8 cellular contexts compared by ENCODE assay signal in the genomic region with DNA sequence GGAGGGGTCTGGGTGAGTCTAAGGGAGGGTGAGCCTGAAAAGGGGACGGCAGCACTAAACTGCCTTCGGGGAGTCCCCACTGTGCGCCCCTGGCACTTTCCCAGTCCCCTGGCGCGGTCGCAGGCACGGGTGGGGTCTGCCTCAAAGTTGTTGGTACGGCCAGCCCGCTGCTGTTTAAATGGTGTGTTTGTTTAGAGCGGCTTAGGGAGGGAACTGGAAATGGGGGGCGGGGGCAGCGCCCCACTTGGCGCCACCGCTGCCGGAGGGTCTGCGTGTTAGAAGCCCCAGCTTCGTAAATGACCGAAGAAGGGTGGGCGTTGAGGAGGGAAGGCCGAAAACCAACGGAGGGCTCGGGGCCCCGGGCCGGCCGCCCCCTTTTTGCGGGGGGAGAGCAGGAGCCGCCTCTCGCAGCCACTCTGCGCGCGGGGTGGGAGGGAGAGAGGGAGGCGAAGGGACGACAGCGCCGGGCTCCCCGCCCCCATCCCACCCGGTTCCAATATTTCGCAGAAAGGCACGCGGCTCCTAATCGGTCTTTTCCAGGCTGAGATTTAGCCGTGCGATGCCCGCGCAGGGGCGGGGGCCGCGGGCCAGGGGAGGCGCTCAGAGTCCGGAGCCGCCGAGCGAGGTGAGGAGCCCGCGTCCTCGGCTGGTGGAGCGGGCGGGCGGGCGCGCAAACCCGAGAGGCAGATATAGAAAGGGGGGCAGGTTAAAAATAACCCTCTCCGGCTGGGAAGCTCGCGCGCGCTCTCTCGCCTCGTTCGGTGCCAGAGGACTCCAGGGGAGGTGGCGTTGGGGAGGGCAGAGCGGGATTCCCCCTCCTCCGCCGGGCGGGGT. TPM values are rescaled to one million over a fixed set of nuclear protein-coding genes. Genes with fewer than 3 reads are reported as not detected.
DNase-seq lines count a peak whose midpoint lies in the region; ATAC-seq and TF ChIP-seq lines count a peak whose summit lies in the region.

No MANE protein-coding gene starts in this region.

- peak overlapping the region; percentile 12 for H3K4me3 ChIP-seq in HEK293 (ENCODE audit: low read depth, low read length)
- peak overlapping the region; percentile 26 for H3K4me3 ChIP-seq in SJSA1
- peak overlapping the region; percentile 27 to 37 (median 28) for H3K4me3 ChIP-seq in mammary epithelial cell (replicated peaks in 1 of 3; ENCODE audit: insufficient read depth in 1 of 3, low read depth in 2 of 3, low read length in 3 of 3)
- H3K4me3 ChIP-seq in iPS-18a (ENCODE audit: low read length) = peak overlapping the region; percentile 68
- H3K4me3 ChIP-seq in sigmoid colon = peak overlapping the region; percentile 41 to 56 (median 55)

- H2AFZ ChIP-seq in mammary epithelial cell (ENCODE audit: low read depth, low read length) = no peak overlapping the region

- peaks cover 9% of the 10 kb centered on the region for H4K20me1 ChIP-seq in mammary epithelial cell (ENCODE audit: insufficient read depth, low read length)

- no peak for TF ChIP-seq POLR2A in sigmoid colon (IDR thresholded peaks at IDR 0.05)

- H3K79me2 ChIP-seq in mammary epithelial cell (ENCODE audit: insufficient read depth, low read length) = peaks cover 81% of the 10 kb centered on the region

- H3K4me1 ChIP-seq in HEK293 (ENCODE audit: control insufficient read depth, insufficient read depth, low read length) (peaks cover 39% of the 10 kb centered on the region), SJSA1 (replicated peaks) (peaks cover 32% of the 10 kb centered on the region), mammary epithelial cell (ENCODE audit: insufficient read depth, low read length) (peaks cover 48% of the 10 kb centered on the region), iPS-18a (ENCODE audit: control insufficient read depth, low read depth, low read length) (peaks cover 38% of the 10 kb centered on the region), sigmoid colon (peaks cover 2 to 96% (median 82%) of the 10 kb centered on the region in 4 donors)

- peak overlapping the region; percentile 88 for H3K4me2 ChIP-seq in mammary epithelial cell (ENCODE audit: insufficient read depth, low read depth, low read length)

- H3K27ac ChIP-seq in HEK293 (ENCODE audit: extremely low read depth, low read depth, low read length) = peak overlapping the region; percentile 97
- H3K27ac ChIP-seq in SJSA1 = no peak overlapping the region
- H3K27ac ChIP-seq in mammary epithelial cell (ENCODE audit: insufficient read depth, low read depth, low read length) = no peak overlapping the region
- H3K27ac ChIP-seq in iPS-18a (ENCODE audit: low read length) = no peak overlapping the region
- H3K27ac ChIP-seq in sigmoid colon = peak overlapping the region; percentile 87 to 93 (median 92)

- intact Hi-C loops in mammary epithelial cell (cut with micrococcal nuclease) (loop anchor here (1.0 kb wide), 1 partner anchor 137 kb away; no protein-coding TSS in a partner anchor), sigmoid colon (cut with DNase I) (loop anchor here (2.0 to 5.0 kb wide), 3 partner anchors 40 to 101 kb away; partner anchors contain the start of gene RAI1)

- POLR2A ChIA-PET in HEK293 (lab: Yijun Ruan, JAX) = interaction anchor here (0.6 to 2.9 kb wide), 3 partner anchors 8 to 119 kb away, joined by 3 to 16 read pairs (median 4); partner anchors contain the start of gene SREBF1

- 0% methylated on average over 3 of the region's 75 CpGs for WGBS in mammary epithelial cell (ENCODE audit: low coverage, missing lambda C conversion rate)
- 3 to 5% methylated on average over 75 of the region's 75 CpGs for WGBS in sigmoid colon, 2 donors

- H3K27me3 ChIP-seq in SJSA1 (replicated peaks) (no peaks in the 10 kb centered on the region), mammary epithelial cell (ENCODE audit: insufficient read depth, low read length) (no peaks in the 10 kb centered on the region), iPS-18a (ENCODE audit: control insufficient read depth, insufficient read depth, low read length) (peaks cover 32% of the 10 kb centered on the region), sigmoid colon (no peaks in the 10 kb centered on the region)

- in situ Hi-C loops in mammary epithelial cell (cut with MboI; ENCODE audit: low sequenced_read_pairs in 2 of 2) = loop anchor here in 1 of 2 donors (25.0 kb wide), 1 partner anchor 420 kb away; no protein-coding TSS in a partner anchor

- dilution Hi-C loops in mammary epithelial cell (cut with HindIII; ENCODE audit: low sequenced_read_pairs) = no loop called here

- TF ChIP-seq EP300 in sigmoid colon (IDR thresholded peaks at IDR 0.05) = no peak

- H3K9ac ChIP-seq in mammary epithelial cell (ENCODE audit: insufficient read depth, low read length) (no peak overlapping the region), iPS-18a (ENCODE audit: low read length) (peak overlapping the region; percentile 15)

- CTCF ChIA-PET in HEK293 (lab: Yijun Ruan, JAX) (interaction anchor here (0.6 to 1.4 kb wide), 5 partner anchors 12 to 62 kb away, joined by 3 to 6 read pairs (median 4); no protein-coding TSS in a partner anchor), mammary epithelial cell (lab: Charles Lee; ENCODE audit: low non-redundant PET) (no interaction called here)

- H3K36me3 ChIP-seq in HEK293 (ENCODE audit: control insufficient read depth in 2 of 2, insufficient read depth in 1 of 2, low read length in 2 of 2) = peaks cover 0 to 4% of the 10 kb centered on the region in 2 experiments; a peak in 2 of 3 replicates
- H3K36me3 ChIP-seq in SJSA1 = peaks cover 7% of the 10 kb centered on the region
- no peaks in the 10 kb centered on the region for H3K36me3 ChIP-seq in mammary epithelial cell (ENCODE audit: insufficient read depth, low read length)
- H3K36me3 ChIP-seq in iPS-18a (ENCODE audit: control insufficient read depth, low read depth, low read length) = no peaks in the 10 kb centered on the region
- no peaks in the 10 kb centered on the region for H3K36me3 ChIP-seq in sigmoid colon

- no TSS peak for BruUV-seq in mammary epithelial cell (replicated peaks; lab: Mats Ljungman, UMichigan)

- H3K9me3 ChIP-seq in HEK293 (ENCODE audit: control insufficient read depth, insufficient read depth, low read depth, low read length) (no peaks in the 10 kb centered on the region), SJSA1 (replicated peaks) (no peaks in the 10 kb centered on the region), mammary epithelial cell (replicated peaks; ENCODE audit: insufficient read depth, low read length) (no peaks in the 10 kb centered on the region), iPS-18a (ENCODE audit: control insufficient read depth, low read depth, low read length) (no peaks in the 10 kb centered on the region), sigmoid colon (no peaks in the 10 kb centered on the region)

- peak; percentile 45 for DNase-seq in AG08395 (ENCODE audit: low spot score)
- DNase-seq in SJSA1 (ENCODE audit: low read depth in 1 of 2, low spot score in 2 of 2) = no peak
- DNase-seq in mammary epithelial cell = no peak
- peak; percentile 95 for DNase-seq in sigmoid colon
- DNase-seq in amniotic stem cell (lab: John Stamatoyannopoulos, UW) = no peak

- TF ChIP-seq CTCF in HEK293 (tag by site-specific recombination; IDR thresholded peaks at IDR 0.05) = no peak
- TF ChIP-seq CTCF in mammary epithelial cell (conservative IDR thresholded peaks at IDR 0.05 in 1 of 2, IDR thresholded peaks at IDR 0.05 in 1 of 2; ENCODE audit: extremely low read depth in 1 of 2, insufficient read depth in 1 of 2, low read depth in 1 of 2, low read length in 2 of 2) = no peak
- no peak for TF ChIP-seq CTCF in sigmoid colon (IDR thresholded peaks at IDR 0.05)

- no peak for ATAC-seq in HG03039 (IDR thresholded peaks at IDR 0.05; ENCODE audit: unreplicated experiment)

TF ChIP-seq in HEK293, 187 proteins besides CTCF, POLR2A, EP300 and RAD21 (continues in another document):
- TF ChIP-seq KLF16 (tag by site-specific recombination; IDR thresholded peaks at IDR 0.05) (0 out of 2 replicates have a peak, but pooled peaks have one; percentile 50), AEBP2 (tag by site-specific recombination; IDR thresholded peaks at IDR 0.05; ENCODE audit: borderline replicate concordance) (no peak), SP2 (tag by site-specific recombination; IDR thresholded peaks at IDR 0.05) (peak; percentile 72), SP3 (tag by site-specific recombination; IDR thresholded peaks at IDR 0.05) (peak; percentile 66), ZEB2 (tag by site-specific recombination; IDR thresholded peaks at IDR 0.05) (peak; percentile 47)
- TF ChIP-seq, protein P1, sequence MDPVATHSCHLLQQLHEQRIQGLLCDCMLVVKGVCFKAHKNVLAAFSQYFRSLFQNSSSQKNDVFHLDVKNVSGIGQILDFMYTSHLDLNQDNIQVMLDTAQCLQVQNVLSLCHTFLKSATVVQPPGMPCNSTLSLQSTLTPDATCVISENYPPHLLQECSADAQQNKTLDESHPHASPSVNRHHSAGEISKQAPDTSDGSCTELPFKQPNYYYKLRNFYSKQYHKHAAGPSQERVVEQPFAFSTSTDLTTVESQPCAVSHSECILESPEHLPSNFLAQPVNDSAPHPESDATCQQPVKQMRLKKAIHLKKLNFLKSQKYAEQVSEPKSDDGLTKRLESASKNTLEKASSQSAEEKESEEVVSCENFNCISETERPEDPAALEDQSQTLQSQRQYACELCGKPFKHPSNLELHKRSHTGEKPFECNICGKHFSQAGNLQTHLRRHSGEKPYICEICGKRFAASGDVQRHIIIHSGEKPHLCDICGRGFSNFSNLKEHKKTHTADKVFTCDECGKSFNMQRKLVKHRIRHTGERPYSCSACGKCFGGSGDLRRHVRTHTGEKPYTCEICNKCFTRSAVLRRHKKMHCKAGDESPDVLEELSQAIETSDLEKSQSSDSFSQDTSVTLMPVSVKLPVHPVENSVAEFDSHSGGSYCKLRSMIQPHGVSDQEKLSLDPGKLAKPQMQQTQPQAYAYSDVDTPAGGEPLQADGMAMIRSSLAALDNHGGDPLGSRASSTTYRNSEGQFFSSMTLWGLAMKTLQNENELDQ (tag by site-specific recombination; IDR thresholded peaks at IDR 0.05; ENCODE audit: low read depth) = no peak

RNA-seq across cellular contexts. Expression of gene SREBF1, which starts 55.0 kb away (rescaled TPM):
- 17.2 and 32.7 TPM in 2 replicates for total RNA-seq in SJSA1 (2014; rRNA removed; shearing (Covaris generic))
- 100 to 1,000 TPM; 109 to 173 TPM for total RNA-seq in mammary epithelial cell
- polyA plus RNA-seq in mammary epithelial cell = 71.5 TPM
- 152 TPM for polyA minus RNA-seq in mammary epithelial cell
- total RNA-seq in sigmoid colon = 10 to 100 TPM; 26.0 to 53.5 (median 43.5) TPM
- polyA plus RNA-seq in sigmoid colon = 100 to 1,000 TPM in 1 of 3 donors, 10 to 100 TPM in 2; 10.2 to 172 (median 14.3) TPM

Comparison
In these comparisons a context has a peak if more than half of its experiments do, and no peak if none do; other contexts are left out.
1. DNase-seq: peak in AG08395 (single experiment) and sigmoid colon (single experiment); none in SJSA1 (0 of 2), mammary epithelial cell (single experiment) and amniotic stem cell (single experiment).
2. H3K27ac ChIP-seq: peak in HEK293 (single experiment) and sigmoid colon (4 of 4); none in SJSA1 (single experiment), mammary epithelial cell (single experiment) and iPS-18a (single experiment).
3. H3K4me3 ChIP-seq: peak in every context shown above with its lines; median percentile 68 in iPS-18a; 55 in sigmoid colon; 28 in mammary epithelial cell; 26 in SJSA1; 12 in HEK293.